In genomic region chr1:78145105-78145580, GRCh38 we compare ENCODE assay signal across 8 cellular contexts.
A peak's percentile ranks its signal among the peaks of the same experiment; 100 is the strongest.
DNase-seq lines count a peak whose midpoint lies in the region; ATAC-seq, FAIRE-seq and TF ChIP-seq lines count a peak whose summit lies in the region.

No MANE protein-coding gene starts in this region.

- TF ChIP-seq CTCF in brain microvascular endothelial cell (IDR thresholded peaks at IDR 0.05; ENCODE audit: low read depth, low read length, missing control alignments): peak; percentile 90

- intact Hi-C loops in Right ventricle myocardium inferior (cut with DNase I): loop anchor here (5.0 kb wide), 2 partner anchors 452 to 532 kb away; no protein-coding TSS in a partner anchor
- intact Hi-C loops in cardiac septum (cut with DNase I): loop anchor here (5.0 to 10.0 kb wide), 3 partner anchors 110 to 532 kb away; no protein-coding TSS in a partner anchor

- no peaks in the 10 kb centered on the region for H3K36me3 ChIP-seq in brain microvascular endothelial cell (replicated peaks)

- in situ Hi-C loops in brain microvascular endothelial cell (cut with HindIII; ENCODE audit: low pct_ligation_motif_present, low sequenced_read_pairs): no loop called here

- H3K27ac ChIP-seq in brain microvascular endothelial cell: no peak overlapping the region

- H3K4me3 ChIP-seq in Jurkat, Clone E6-1 (ENCODE audit: low read length): no peak overlapping the region
- no peak overlapping the region for H3K4me3 ChIP-seq in brain microvascular endothelial cell (ENCODE audit: low read depth, low read length)

- peak; percentile 78 for FAIRE-seq in RCC 7860 (lab: Jason Lieb, UNC)

- ATAC-seq in Right ventricle myocardium inferior: peak; percentile 80

- DNase-seq in Right ventricle myocardium inferior (ENCODE audit: missing footprints): no peak
- DNase-seq in cardiac septum (ENCODE audit: low spot score): no peak
- peak; percentile 59 for DNase-seq in H4 (ENCODE audit: low spot score)
- DNase-seq in Jurkat, Clone E6-1 (ENCODE audit: low read depth, low spot score): peak; percentile 39
- DNase-seq in RCC 7860 (ENCODE audit: low spot score): peak; percentile 65
- peak; percentile 81 for DNase-seq in brain microvascular endothelial cell
- DNase-seq in iris pigment epithelial cell (ENCODE audit: low read depth): peak; percentile 88
- DNase-seq in stimulated activated CD4-positive, alpha-beta T cell treated with anti-CD3 and anti-CD28 coated beads, Interleukin-1b, Interleukin-23, amount 100 ng/mL, for 48 hours: peak; percentile 25

- no peaks in the 10 kb centered on the region for H3K27me3 ChIP-seq in brain microvascular endothelial cell (replicated peaks)

Comparison
In these comparisons a context has a peak if more than half of its experiments do, and no peak if none do; other contexts are left out.
1. DNase-seq: peak in H4 (single experiment), Jurkat, Clone E6-1 (single experiment), RCC 7860 (single experiment), brain microvascular endothelial cell (single experiment), iris pigment epithelial cell (single experiment) and stimulated activated CD4-positive, alpha-beta T cell treated with anti-CD3 and anti-CD28 coated beads, Interleukin-1b, Interleukin-23, amount 100 ng/mL, for 48 hours (single experiment); none in Right ventricle myocardium inferior (single experiment) and cardiac septum (single experiment).